ENCODE assay signal across 30 cellular contexts in genomic region chr11:43832536-43832935, GRCh38. TPM values are rescaled to one million over a fixed set of nuclear protein-coding genes. Genes with fewer than 3 reads are reported as not detected.
A peak's percentile ranks its signal among the peaks of the same experiment; 100 is the strongest.
DNase-seq lines count a peak whose midpoint lies in the region; ATAC-seq and TF ChIP-seq lines count a peak whose summit lies in the region.
"Had no signal": no experiment of that assay in that cellular context is flagged by ENCODE, and none has a peak within 500 bp of the region (broad histone marks: within the 10 kb centered on the region; RNA-seq: fewer than 3 reads in every experiment).

No MANE protein-coding gene starts in this region.

- H3K4me1 Mint-ChIP-seq in activated CD4-positive, alpha-beta T cell treated with anti-CD3 and anti-CD28 coated beads, Interleukin-2, amount 10 ng/mL, durations not matched to agents 24 days and 14 days, result peaks cover 11% of the 10 kb centered on the region
- H3K4me1 Mint-ChIP-seq in activated CD4-positive, alpha-beta T cell treated with anti-CD3 and anti-CD28 coated beads, Interleukin-2, amount 10 ng/mL, durations not matched to agents 7 days and 5 days, result peaks cover 3% of the 10 kb centered on the region
- H3K4me1 Mint-ChIP-seq: CD8-positive, alpha-beta memory T cell had no signal

- intact Hi-C loops in activated CD4-positive, alpha-beta T cell treated with anti-CD3 and anti-CD28 coated beads, Interleukin-2, amount 10 ng/mL, durations not matched to agents 24 days and 14 days (cut with micrococcal nuclease), result loop anchor here (5.0 kb wide), 3 partner anchors 110 to 520 kb away; partner anchors contain the start of genes API5 and C11orf96

- H4K20me1 ChIP-seq in smooth muscle cell (ENCODE audit: low read depth), result no peaks in the 10 kb centered on the region

- no peaks in the 10 kb centered on the region for H3K79me2 ChIP-seq in smooth muscle cell (ENCODE audit: low read depth)

- peaks cover 16% of the 10 kb centered on the region for H3K36me3 Mint-ChIP-seq in activated CD4-positive, alpha-beta T cell treated with anti-CD3 and anti-CD28 coated beads, Interleukin-2, amount 10 ng/mL, durations not matched to agents 24 days and 14 days (ENCODE audit: low read depth)
- H3K36me3 Mint-ChIP-seq in activated CD4-positive, alpha-beta T cell treated with anti-CD3 and anti-CD28 coated beads, Interleukin-2, amount 10 ng/mL, durations not matched to agents 7 days and 5 days (ENCODE audit: low read depth), result peaks cover 9% of the 10 kb centered on the region

- no peaks in the 10 kb centered on the region for H3K9me3 Mint-ChIP-seq in activated CD4-positive, alpha-beta T cell treated with anti-CD3 and anti-CD28 coated beads, Interleukin-2, amount 10 ng/mL, durations not matched to agents 24 days and 14 days
- H3K9me3 Mint-ChIP-seq in activated CD4-positive, alpha-beta T cell treated with anti-CD3 and anti-CD28 coated beads, Interleukin-2, amount 10 ng/mL, durations not matched to agents 7 days and 5 days, result no peaks in the 10 kb centered on the region
- H3K9me3 Mint-ChIP-seq: CD14-positive monocyte; CD8-positive, alpha-beta memory T cell; H9 had no signal

- peaks cover 36% of the 10 kb centered on the region for H3F3A ChIP-seq in smooth muscle cell (ENCODE audit: low read depth)

- H3K27me3 ChIP-seq in smooth muscle cell (ENCODE audit: low read depth), result no peaks in the 10 kb centered on the region
- H3K27me3 ChIP-seq: BE2C had no signal

- no peak overlapping the region for H3K4me2 ChIP-seq in smooth muscle cell

- H3K9me3 ChIP-seq in smooth muscle cell (replicated peaks; ENCODE audit: low read depth), result no peaks in the 10 kb centered on the region
- H3K9me3 ChIP-seq: BE2C had no signal

- WGBS in smooth muscle cell (ENCODE audit: low lambda C conversion rate), result 96% methylated on average over 4 of the region's 4 CpGs

- POLR2A ChIA-PET in activated CD4-positive, alpha-beta T cell treated with anti-CD3 and anti-CD28 coated beads, Interleukin-2, amount 10 ng/mL, durations not matched to agents 7 days and 5 days (lab: Charles Lee), result no interaction called here

- no peak overlapping the region for H2AFZ ChIP-seq in smooth muscle cell (ENCODE audit: low read depth)
- H2AFZ ChIP-seq: GM23248 had no signal

- no peak overlapping the region for H3K27ac Mint-ChIP-seq in activated CD4-positive, alpha-beta T cell treated with anti-CD3 and anti-CD28 coated beads, Interleukin-2, amount 10 ng/mL, durations not matched to agents 24 days and 14 days
- no peak overlapping the region for H3K27ac Mint-ChIP-seq in activated CD4-positive, alpha-beta T cell treated with anti-CD3 and anti-CD28 coated beads, Interleukin-2, amount 10 ng/mL, durations not matched to agents 7 days and 5 days
- H3K27ac Mint-ChIP-seq: CD8-positive, alpha-beta memory T cell; H9 had no signal

- H3K36me3 ChIP-seq in smooth muscle cell (ENCODE audit: low read depth), result no peaks in the 10 kb centered on the region
- H3K36me3 ChIP-seq: BE2C had no signal

- DNase-seq in activated CD4-positive, alpha-beta T cell treated with anti-CD3 and anti-CD28 coated beads, Interleukin-2, amount 10 ng/mL, durations not matched to agents 24 days and 14 days, result peak; percentile 26
- DNase-seq in activated CD4-positive, alpha-beta T cell treated with anti-CD3 and anti-CD28 coated beads, Interleukin-2, amount 10 ng/mL, durations not matched to agents 7 days and 5 days, result no peak
- DNase-seq in amniotic epithelial cell (ENCODE audit: low read depth), result peak; percentile 42
- peak; percentile 75 for DNase-seq in epithelial cell of esophagus (ENCODE audit: low read depth)
- no peak for DNase-seq in smooth muscle cell (lab: John Stamatoyannopoulos, UW; ENCODE audit: unreplicated experiment)
- DNase-seq in NK-92 (lab: John Stamatoyannopoulos, UW; ENCODE audit: unreplicated experiment), result no peak
- DNase-seq in NOMO-1 treated with DMSO at 0.1 percent for 48 hours (lab: John Stamatoyannopoulos, UW; ENCODE audit: unreplicated experiment), result no peak
- DNase-seq: ACHN; BE2C; Calu3; CD8-positive, alpha-beta memory T cell; DND-41; GM23248; H9; NCI-H1105 treated with DMSO at 0.1 percent for 48 hours; NCI-H146; NCI-H1930; NCI-H2107; NCI-H446 treated with DMSO at 0.1 percent for 48 hours; NCI-H526; NCI-H82; SIG-M5 had no signal

- H3K27me3 Mint-ChIP-seq in activated CD4-positive, alpha-beta T cell treated with anti-CD3 and anti-CD28 coated beads, Interleukin-2, amount 10 ng/mL, durations not matched to agents 24 days and 14 days, result no peaks in the 10 kb centered on the region
- no peaks in the 10 kb centered on the region for H3K27me3 Mint-ChIP-seq in activated CD4-positive, alpha-beta T cell treated with anti-CD3 and anti-CD28 coated beads, Interleukin-2, amount 10 ng/mL, durations not matched to agents 7 days and 5 days
- H3K27me3 Mint-ChIP-seq: CD8-positive, alpha-beta memory T cell had no signal

- peaks cover 12% of the 10 kb centered on the region for H3K4me1 ChIP-seq in smooth muscle cell (ENCODE audit: low read depth)

- no peak for TF ChIP-seq CTCF in epithelial cell of esophagus (IDR thresholded peaks at IDR 0.05; ENCODE audit: insufficient read depth, low read depth, low read length, missing control alignments)
- no peak for TF ChIP-seq CTCF in smooth muscle cell (IDR thresholded peaks at IDR 0.05; ENCODE audit: borderline replicate concordance, insufficient read depth, poor library complexity, severe bottlenecking)

- H3K4me3 ChIP-seq in epithelial cell of esophagus (ENCODE audit: low read length), result no peak overlapping the region
- no peak overlapping the region for H3K4me3 ChIP-seq in smooth muscle cell
- H3K4me3 ChIP-seq: GM23248, K562, SK-N-MC had no signal

- H3K9ac ChIP-seq in smooth muscle cell (ENCODE audit: low read depth), result no peak overlapping the region
- H3K9ac ChIP-seq: GM23248 had no signal

- CTCF ChIA-PET in activated CD4-positive, alpha-beta T cell treated with anti-CD3 and anti-CD28 coated beads, Interleukin-2, amount 10 ng/mL, durations not matched to agents 7 days and 5 days (lab: Charles Lee), result interaction anchor here (0.8 to 1.9 kb wide), 2 partner anchors 16 to 18 kb away, joined by 5 read pairs; no protein-coding TSS in a partner anchor

- ATAC-seq in HG03108 (IDR thresholded peaks at IDR 0.05; ENCODE audit: unreplicated experiment), result no peak
- ATAC-seq: HepG2, K562 had no signal

- H3K27ac ChIP-seq in smooth muscle cell (ENCODE audit: low read depth), result peak overlapping the region; percentile 93
- H3K27ac ChIP-seq: 22Rv1, GM23248, HL-60, SK-N-MC had no signal

- H3K4me3 Mint-ChIP-seq in activated CD4-positive, alpha-beta T cell treated with anti-CD3 and anti-CD28 coated beads, Interleukin-2, amount 10 ng/mL, durations not matched to agents 24 days and 14 days, result no peak overlapping the region
- no peak overlapping the region for H3K4me3 Mint-ChIP-seq in activated CD4-positive, alpha-beta T cell treated with anti-CD3 and anti-CD28 coated beads, Interleukin-2, amount 10 ng/mL, durations not matched to agents 7 days and 5 days
- H3K4me3 Mint-ChIP-seq: CD14-positive monocyte; CD8-positive, alpha-beta memory T cell; H9 had no signal

RNA-seq across cellular contexts. Expression of gene ALKBH3, which starts 48.1 kb away (rescaled TPM):
- 38.3 and 41.4 TPM in 2 replicates for total RNA-seq in activated CD4-positive, alpha-beta T cell treated with anti-CD3 and anti-CD28 coated beads, Interleukin-2, amount 10 ng/mL, durations not matched to agents 24 days and 14 days
- 10 to 100 TPM; 34.6 to 38.5 TPM for total RNA-seq in activated CD4-positive, alpha-beta T cell treated with anti-CD3 and anti-CD28 coated beads, Interleukin-2, amount 10 ng/mL, durations not matched to agents 7 days and 5 days
- 31.7 and 34.3 TPM in 2 replicates for total RNA-seq in smooth muscle cell
- 29.9 and 37.1 TPM in 2 replicates for polyA plus RNA-seq in smooth muscle cell
- total RNA-seq: OCI-LY7 had no signal

Comparison
In these comparisons a context has a peak if more than half of its experiments do, and no peak if none do; other contexts are left out.
1. DNase-seq: peak in activated CD4-positive, alpha-beta T cell treated with anti-CD3 and anti-CD28 coated beads, Interleukin-2, amount 10 ng/mL, durations not matched to agents 24 days and 14 days (single experiment), amniotic epithelial cell (single experiment) and epithelial cell of esophagus (single experiment); none in activated CD4-positive, alpha-beta T cell treated with anti-CD3 and anti-CD28 coated beads, Interleukin-2, amount 10 ng/mL, durations not matched to agents 7 days and 5 days (single experiment), smooth muscle cell (single experiment), NK-92 (single experiment) and NOMO-1 treated with DMSO at 0.1 percent for 48 hours (single experiment).